25 cellular contexts compared by ENCODE assay signal in the genomic region with DNA sequence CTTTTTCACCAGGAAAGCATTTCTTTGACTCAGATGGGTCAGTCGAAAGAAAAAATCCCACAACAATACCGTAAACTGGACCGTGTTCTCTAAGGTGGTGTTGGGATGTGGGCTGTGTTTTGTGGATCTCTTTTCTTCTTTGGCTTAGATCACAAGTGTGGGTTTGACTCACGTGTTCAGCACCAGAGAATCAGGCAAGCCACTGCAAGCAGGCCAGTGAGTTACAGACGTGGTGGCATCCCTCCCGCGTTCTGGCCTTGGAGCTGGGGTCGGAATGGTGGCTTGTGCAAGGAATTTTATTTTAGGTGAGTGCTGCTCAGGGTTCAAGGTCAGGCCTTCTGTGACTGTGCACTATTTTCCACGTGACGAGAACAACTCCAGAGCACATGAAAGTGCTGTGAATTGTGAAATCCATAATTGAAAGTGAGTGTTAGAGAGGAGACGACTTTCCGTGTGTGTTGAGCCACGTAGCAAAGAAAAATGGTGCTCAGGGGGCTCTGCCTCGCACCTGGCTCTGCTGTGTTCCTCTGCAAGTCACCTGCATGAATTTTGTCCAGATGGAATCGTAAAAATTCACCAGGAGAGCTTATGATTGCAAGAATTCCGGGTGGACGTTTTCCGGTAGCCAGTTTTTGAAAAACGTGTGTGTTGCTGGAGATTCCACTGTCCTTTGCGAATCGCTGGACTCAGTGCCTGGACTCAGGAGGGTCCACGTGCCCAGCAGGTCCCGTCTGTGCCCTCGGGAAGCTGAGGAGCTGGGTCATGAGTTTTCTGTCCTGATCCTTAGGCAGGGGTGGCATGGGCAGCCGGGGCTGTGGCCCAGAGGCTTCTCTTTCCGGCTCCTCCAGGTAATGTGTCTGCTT. TPM values are rescaled to one million over a fixed set of nuclear protein-coding genes. Genes with fewer than 3 reads are reported as not detected.
DNase-seq lines count a peak whose midpoint lies in the region; ATAC-seq and TF ChIP-seq lines count a peak whose summit lies in the region.
"Had no signal": no experiment of that assay in that cellular context is flagged by ENCODE, and none has a peak within 500 bp of the region (broad histone marks: within the 10 kb centered on the region; RNA-seq: fewer than 3 reads in every experiment).

No MANE protein-coding gene starts in this region.

- H2AFZ ChIP-seq in neural progenitor cell (replicated peaks) = no peak overlapping the region

- no peaks in the 10 kb centered on the region for H3F3A ChIP-seq in neural progenitor cell (ENCODE audit: low read depth)

- H3K36me3 ChIP-seq in right atrium auricular region (no peaks in the 10 kb centered on the region), neural progenitor cell (no peaks in the 10 kb centered on the region), uterus (no peaks in the 10 kb centered on the region)
- H3K36me3 ChIP-seq in CD8-positive, alpha-beta T cell (ENCODE audit: insufficient read depth, low read length) = no peaks in the 10 kb centered on the region
- H3K36me3 ChIP-seq: cardiac muscle cell had no signal

- CTCF ChIA-PET in CD8-positive, alpha-beta T cell (lab: Charles Lee) = interaction anchor here (1.4 kb wide), 1 partner anchor 62 kb away, joined by 3 read pairs; no protein-coding TSS in a partner anchor

- peaks cover 19% of the 10 kb centered on the region for H3K36me3 Mint-ChIP-seq in neural progenitor cell
- no peaks in the 10 kb centered on the region for H3K36me3 Mint-ChIP-seq in CD8-positive, alpha-beta T cell
- H3K36me3 Mint-ChIP-seq: memory B cell had no signal

- H3K4me2 ChIP-seq in neural progenitor cell = peak overlapping the region; percentile 11

- TF ChIP-seq CTCF in right atrium auricular region (IDR thresholded peaks at IDR 0.05) = no peak
- TF ChIP-seq CTCF in epithelial cell of esophagus (IDR thresholded peaks at IDR 0.05; ENCODE audit: insufficient read depth, low read depth, low read length, missing control alignments) = no peak
- no peak for TF ChIP-seq CTCF in neural progenitor cell (IDR thresholded peaks at IDR 0.05)
- TF ChIP-seq CTCF in uterus (IDR thresholded peaks at IDR 0.05) = no peak
- no peak for TF ChIP-seq CTCF in CD8-positive, alpha-beta T cell (IDR thresholded peaks at IDR 0.05)

- no peak overlapping the region for H3K4me3 ChIP-seq in right atrium auricular region
- H3K4me3 ChIP-seq in epithelial cell of esophagus (ENCODE audit: low read length) = no peak overlapping the region
- H3K4me3 ChIP-seq in neural progenitor cell = no peak overlapping the region
- H3K4me3 ChIP-seq in uterus = no peak overlapping the region
- no peak overlapping the region for H3K4me3 ChIP-seq in CD8-positive, alpha-beta T cell (ENCODE audit: low read depth, low read length)
- H3K4me3 ChIP-seq: cardiac muscle cell had no signal

- H3K9me3 Mint-ChIP-seq in neural progenitor cell = peaks cover 16% of the 10 kb centered on the region
- no peaks in the 10 kb centered on the region for H3K9me3 Mint-ChIP-seq in CD8-positive, alpha-beta T cell
- H3K9me3 Mint-ChIP-seq: activated CD4-positive, alpha-beta T cell treated with anti-CD3 and anti-CD28 coated beads, Interleukin-2, amount 10 ng/mL, durations not matched to agents 24 days and 14 days; activated T-helper 17 cell treated with anti-CD3 and anti-CD28 coated beads, Interleukin-2, amount 50 U/mL, for 72 hours; memory B cell had no signal

- POLR2A ChIA-PET in CD8-positive, alpha-beta T cell (lab: Charles Lee) = no interaction called here

- peaks cover 53% of the 10 kb centered on the region for H3K4me1 Mint-ChIP-seq in neural progenitor cell
- no peaks in the 10 kb centered on the region for H3K4me1 Mint-ChIP-seq in CD8-positive, alpha-beta T cell (ENCODE audit: low read depth)
- H3K4me1 Mint-ChIP-seq: activated CD4-positive, alpha-beta T cell treated with anti-CD3 and anti-CD28 coated beads, Interleukin-2, amount 10 ng/mL, durations not matched to agents 24 days and 14 days; activated T-helper 17 cell treated with anti-CD3 and anti-CD28 coated beads, Interleukin-2, amount 50 U/mL, for 72 hours; memory B cell had no signal

- no peaks in the 10 kb centered on the region for H3K9me3 ChIP-seq in right atrium auricular region
- no peaks in the 10 kb centered on the region for H3K9me3 ChIP-seq in neural progenitor cell (ENCODE audit: low read depth)
- H3K9me3 ChIP-seq in uterus = no peaks in the 10 kb centered on the region
- no peaks in the 10 kb centered on the region for H3K9me3 ChIP-seq in CD8-positive, alpha-beta T cell (ENCODE audit: low read length)

- no peaks in the 10 kb centered on the region for H3K27me3 ChIP-seq in right atrium auricular region
- H3K27me3 ChIP-seq in neural progenitor cell = no peaks in the 10 kb centered on the region
- H3K27me3 ChIP-seq in uterus = no peaks in the 10 kb centered on the region
- H3K27me3 ChIP-seq in CD8-positive, alpha-beta T cell (ENCODE audit: insufficient read depth, low read length) = no peaks in the 10 kb centered on the region
- H3K27me3 ChIP-seq: cardiac muscle cell had no signal

- no peak overlapping the region for H3K9ac ChIP-seq in neural progenitor cell

- peak overlapping the region; percentile 26 for H3K27ac Mint-ChIP-seq in neural progenitor cell
- no peak overlapping the region for H3K27ac Mint-ChIP-seq in CD8-positive, alpha-beta T cell
- H3K27ac Mint-ChIP-seq: activated CD4-positive, alpha-beta T cell treated with anti-CD3 and anti-CD28 coated beads, Interleukin-2, amount 10 ng/mL, durations not matched to agents 24 days and 14 days; activated T-helper 17 cell treated with anti-CD3 and anti-CD28 coated beads, Interleukin-2, amount 50 U/mL, for 72 hours; HFFc6; memory B cell; naive thymus-derived CD4-positive, alpha-beta T cell had no signal

- H3K4me1 ChIP-seq in right atrium auricular region = peaks cover 0 to 4% of the 10 kb centered on the region in 2 donors
- H3K4me1 ChIP-seq in neural progenitor cell = peaks cover 25% of the 10 kb centered on the region
- no peaks in the 10 kb centered on the region for H3K4me1 ChIP-seq in uterus
- no peaks in the 10 kb centered on the region for H3K4me1 ChIP-seq in CD8-positive, alpha-beta T cell (ENCODE audit: insufficient read depth, low read length)

- peak; percentile 36 for ATAC-seq in Right ventricle myocardium superior (ENCODE audit: poor library complexity)
- ATAC-seq in CD8-positive, alpha-beta T cell = no peak
- ATAC-seq: activated T-helper 17 cell treated with anti-CD3 and anti-CD28 coated beads, Interleukin-2, amount 50 U/mL, for 72 hours; naive thymus-derived CD4-positive, alpha-beta T cell had no signal

- DNase-seq in Right ventricle myocardium superior (no peak), right atrium auricular region (ENCODE audit: low spot score) (no peak), epithelial cell of esophagus (ENCODE audit: low read depth) (peak; percentile 45), neural progenitor cell (ENCODE audit: low spot score) (no peak), uterus (peak; percentile 6 to 13)
- no peak for DNase-seq in stimulated activated CD4-positive, alpha-beta T cell treated with anti-CD3 and anti-CD28 coated beads, Interleukin-15, amount 100 ng/mL, for 24 hours
- no peak for DNase-seq in CD8-positive, alpha-beta T cell
- DNase-seq in activated CD4-positive, alpha-beta T cell treated with anti-CD3 and anti-CD28 coated beads, Interleukin-2, amount 50 U/mL, for 48 hours = no peak
- DNase-seq: activated CD4-positive, alpha-beta T cell treated with anti-CD3 and anti-CD28 coated beads, Interleukin-2, amount 10 ng/mL, durations not matched to agents 24 days and 14 days; C1 segment of cervical spinal cord; dermis blood vessel endothelial cell; DMS 273 treated with DMSO at 0.1 percent for 48 hours; foreskin fibroblast; HFFc6; hippocampal formation; islet precursor cell; naive thymus-derived CD4-positive, alpha-beta T cell; NCI-H510A treated with DMSO at 0.1 percent for 48 hours; substantia nigra had no signal

- peaks cover 2% of the 10 kb centered on the region for H3K27me3 Mint-ChIP-seq in neural progenitor cell (ENCODE audit: insufficient read depth, low read depth)
- H3K27me3 Mint-ChIP-seq in CD8-positive, alpha-beta T cell (ENCODE audit: low read depth) = no peaks in the 10 kb centered on the region
- H3K27me3 Mint-ChIP-seq: activated CD4-positive, alpha-beta T cell treated with anti-CD3 and anti-CD28 coated beads, Interleukin-2, amount 10 ng/mL, durations not matched to agents 24 days and 14 days; activated T-helper 17 cell treated with anti-CD3 and anti-CD28 coated beads, Interleukin-2, amount 50 U/mL, for 72 hours; memory B cell; naive thymus-derived CD4-positive, alpha-beta T cell had no signal

- no peak overlapping the region for H3K4me3 Mint-ChIP-seq in neural progenitor cell
- no peak overlapping the region for H3K4me3 Mint-ChIP-seq in CD8-positive, alpha-beta T cell
- H3K4me3 Mint-ChIP-seq: activated CD4-positive, alpha-beta T cell treated with anti-CD3 and anti-CD28 coated beads, Interleukin-2, amount 10 ng/mL, durations not matched to agents 24 days and 14 days; activated T-helper 17 cell treated with anti-CD3 and anti-CD28 coated beads, Interleukin-2, amount 50 U/mL, for 72 hours; HFFc6; memory B cell; naive thymus-derived CD4-positive, alpha-beta T cell had no signal

- TF ChIP-seq POLR2A in uterus (IDR thresholded peaks at IDR 0.05) = no peak

- H3K27ac ChIP-seq in right atrium auricular region = no peak overlapping the region
- H3K27ac ChIP-seq in neural progenitor cell = no peak overlapping the region
- no peak overlapping the region for H3K27ac ChIP-seq in uterus
- H3K27ac ChIP-seq in CD8-positive, alpha-beta T cell (ENCODE audit: low read depth, low read length) = no peak overlapping the region
- H3K27ac ChIP-seq: cardiac muscle cell had no signal

- intact Hi-C loops in Right ventricle myocardium superior (cut with DNase I) = no loop called here
- intact Hi-C loops in uterus (cut with DNase I; ENCODE audit: low total_unique reads) = no loop called here
- intact Hi-C loops in CD8-positive, alpha-beta T cell (cut with DNase I, micrococcal nuclease) = no loop called here

- peaks cover 27% of the 10 kb centered on the region for H4K20me1 ChIP-seq in neural progenitor cell (ENCODE audit: low read depth)

- no peaks in the 10 kb centered on the region for H3K79me2 ChIP-seq in neural progenitor cell (ENCODE audit: low read depth)

RNA-seq across cellular contexts. Expression of a gene that starts 33.6 kb away (rescaled TPM):
- total RNA-seq in Right ventricle myocardium superior = 1.9 TPM
- not detected for total RNA-seq in right atrium auricular region
- not detected in 2 replicates for total RNA-seq in neural progenitor cell (ENCODE audit: low replicate concordance)
- 1 to 10 TPM in 1 of 4 donors, under 1 TPM in 1, not detected in 2; 0.28 to 3.1 TPM for total RNA-seq in uterus
- not detected for total RNA-seq in CD8-positive, alpha-beta T cell
- total RNA-seq: activated CD4-positive, alpha-beta T cell treated with anti-CD3 and anti-CD28 coated beads, Interleukin-2, amount 10 ng/mL, durations not matched to agents 24 days and 14 days; activated T-helper 17 cell treated with anti-CD3 and anti-CD28 coated beads, Interleukin-2, amount 50 U/mL, for 72 hours; epithelial cell of proximal tubule; pulmonary artery endothelial cell had no signal

RNA-seq across cellular contexts. Expression of a gene that starts 54.9 kb away (rescaled TPM):
- total RNA-seq in Right ventricle myocardium superior (33.7 TPM), right atrium auricular region (10 to 100 TPM; 31.0 to 68.9 TPM), neural progenitor cell (ENCODE audit: low replicate concordance) (0.22 TPM in 1 of 2 replicates, not detected in the other), uterus (1 to 10 TPM in 1 of 4 donors, under 1 TPM in 2, not detected in 1; 0.26 to 3.9 (median 0.85) TPM)
- not detected for total RNA-seq in CD8-positive, alpha-beta T cell
- total RNA-seq: A673; activated CD4-positive, alpha-beta T cell treated with anti-CD3 and anti-CD28 coated beads, Interleukin-2, amount 10 ng/mL, durations not matched to agents 24 days and 14 days; activated T-helper 17 cell treated with anti-CD3 and anti-CD28 coated beads, Interleukin-2, amount 50 U/mL, for 72 hours; HFFc6; naive thymus-derived CD4-positive, alpha-beta T cell had no signal

Comparison
In these comparisons a context has a peak if more than half of its experiments do, and no peak if none do; other contexts are left out.
1. DNase-seq: peak in epithelial cell of esophagus (single experiment) and uterus (2 of 2); none in Right ventricle myocardium superior (single experiment), right atrium auricular region (single experiment), neural progenitor cell (single experiment), stimulated activated CD4-positive, alpha-beta T cell treated with anti-CD3 and anti-CD28 coated beads, Interleukin-15, amount 100 ng/mL, for 24 hours (single experiment), CD8-positive, alpha-beta T cell (0 of 7) and activated CD4-positive, alpha-beta T cell treated with anti-CD3 and anti-CD28 coated beads, Interleukin-2, amount 50 U/mL, for 48 hours (0 of 2).